ENCODE assay signal across 18 cellular contexts in genomic region chr9:7988644-7989280, GRCh38.
"Had no signal": no experiment of that assay in that cellular context is flagged by ENCODE, and none has a peak within 500 bp of the region (broad histone marks: within the 10 kb centered on the region; RNA-seq: fewer than 3 reads in every experiment).

No MANE protein-coding gene starts in this region.

- H3K4me2 ChIP-seq: neural progenitor cell had no signal

- H3K36me3 Mint-ChIP-seq: memory B cell, naive B cell, neural progenitor cell had no signal

- H3K27me3 Mint-ChIP-seq: memory B cell; naive B cell; stimulated activated naive CD8-positive, alpha-beta T cell treated with anti-CD3 and anti-CD28 coated beads, Interleukin-15, Interleukin-2, amounts not matched to agents 100 ng/mL and 50 ng/mL, for 24 hours had no signal

- H2AFZ ChIP-seq: neural progenitor cell had no signal

- DNase-seq: activated CD4-positive, alpha-beta T cell treated with anti-CD3 and anti-CD28 coated beads, Interleukin-2, amount 50 U/mL, for 4 hours; activated naive CD4-positive, alpha-beta T cell treated with anti-CD3 and anti-CD28 coated beads, Interleukin-2, amount 50 U/mL, for 16 hours; adrenal gland; gastrocnemius medialis; head of caudate nucleus; mucosa of descending colon; naive B cell; right cardiac atrium; transverse colon had no signal

- H3K4me3 ChIP-seq: adrenal gland, breast epithelium, coronary artery, gastrocnemius medialis, mucosa of descending colon, neural progenitor cell, prostate gland, skin epidermis, transverse colon, vagina had no signal

- H3K9ac ChIP-seq: neural progenitor cell had no signal

- H3K27ac ChIP-seq: adrenal gland, breast epithelium, coronary artery, gastrocnemius medialis, neural progenitor cell, prostate gland, skin epidermis, transverse colon, vagina had no signal

- ATAC-seq: gastrocnemius medialis, mucosa of descending colon, right cardiac atrium had no signal

- H3K27ac Mint-ChIP-seq: memory B cell; naive B cell; neural progenitor cell; stimulated activated naive CD8-positive, alpha-beta T cell treated with anti-CD3 and anti-CD28 coated beads, Interleukin-15, Interleukin-2, amounts not matched to agents 100 ng/mL and 50 ng/mL, for 24 hours; T-helper 1 cell treated with Interleukin-12 subunit alpha and Interleukin-12 subunit beta and Interleukin-4 antibody, amounts not matched to agents 30 μg/mL and 1 μg/mL, for 36 hours had no signal

- H3K27me3 ChIP-seq: adrenal gland, breast epithelium, gastrocnemius medialis, neural progenitor cell, vagina had no signal

- H3K4me1 ChIP-seq: adrenal gland, breast epithelium, gastrocnemius medialis, prostate gland, vagina had no signal

- H3K9me3 Mint-ChIP-seq: memory B cell, neural progenitor cell had no signal

- H3K4me3 Mint-ChIP-seq: memory B cell; naive B cell; neural progenitor cell; stimulated activated naive CD8-positive, alpha-beta T cell treated with anti-CD3 and anti-CD28 coated beads, Interleukin-15, Interleukin-2, amounts not matched to agents 100 ng/mL and 50 ng/mL, for 24 hours; T-helper 1 cell treated with Interleukin-12 subunit alpha and Interleukin-12 subunit beta and Interleukin-4 antibody, amounts not matched to agents 30 μg/mL and 1 μg/mL, for 36 hours had no signal
